1 cellular context compared by ENCODE assay signal in genomic region chr2:203533696-203534471, GRCh38.
TF ChIP-seq lines count a peak whose summit lies in the region.

No MANE protein-coding gene starts in this region.

TF ChIP-seq in WTC11, 78 proteins besides CTCF, POLR2A, EP300 and RAD21 (continued from another document):
- TF ChIP-seq, protein P1, sequence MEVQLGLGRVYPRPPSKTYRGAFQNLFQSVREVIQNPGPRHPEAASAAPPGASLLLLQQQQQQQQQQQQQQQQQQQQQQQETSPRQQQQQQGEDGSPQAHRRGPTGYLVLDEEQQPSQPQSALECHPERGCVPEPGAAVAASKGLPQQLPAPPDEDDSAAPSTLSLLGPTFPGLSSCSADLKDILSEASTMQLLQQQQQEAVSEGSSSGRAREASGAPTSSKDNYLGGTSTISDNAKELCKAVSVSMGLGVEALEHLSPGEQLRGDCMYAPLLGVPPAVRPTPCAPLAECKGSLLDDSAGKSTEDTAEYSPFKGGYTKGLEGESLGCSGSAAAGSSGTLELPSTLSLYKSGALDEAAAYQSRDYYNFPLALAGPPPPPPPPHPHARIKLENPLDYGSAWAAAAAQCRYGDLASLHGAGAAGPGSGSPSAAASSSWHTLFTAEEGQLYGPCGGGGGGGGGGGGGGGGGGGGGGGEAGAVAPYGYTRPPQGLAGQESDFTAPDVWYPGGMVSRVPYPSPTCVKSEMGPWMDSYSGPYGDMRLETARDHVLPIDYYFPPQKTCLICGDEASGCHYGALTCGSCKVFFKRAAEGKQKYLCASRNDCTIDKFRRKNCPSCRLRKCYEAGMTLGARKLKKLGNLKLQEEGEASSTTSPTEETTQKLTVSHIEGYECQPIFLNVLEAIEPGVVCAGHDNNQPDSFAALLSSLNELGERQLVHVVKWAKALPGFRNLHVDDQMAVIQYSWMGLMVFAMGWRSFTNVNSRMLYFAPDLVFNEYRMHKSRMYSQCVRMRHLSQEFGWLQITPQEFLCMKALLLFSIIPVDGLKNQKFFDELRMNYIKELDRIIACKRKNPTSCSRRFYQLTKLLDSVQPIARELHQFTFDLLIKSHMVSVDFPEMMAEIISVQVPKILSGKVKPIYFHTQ (CRISPR knock-in tag; IDR thresholded peaks at IDR 0.05): no peak
- no peak for TF ChIP-seq JUN (CRISPR knock-in tag; IDR thresholded peaks at IDR 0.05)
- TF ChIP-seq EMX1 (CRISPR knock-in tag; IDR thresholded peaks at IDR 0.05): no peak
- no peak for TF ChIP-seq GTF2I (CRISPR knock-in tag; conservative IDR thresholded peaks at IDR 0.05)
- TF ChIP-seq ATF1 (CRISPR knock-in tag; IDR thresholded peaks at IDR 0.05): no peak
- no peak for TF ChIP-seq STAT6 (CRISPR knock-in tag; conservative IDR thresholded peaks at IDR 0.05; ENCODE audit: low read depth)
- no peak for TF ChIP-seq KAT7 (CRISPR knock-in tag; IDR thresholded peaks at IDR 0.05; ENCODE audit: borderline replicate concordance)
- no peak for TF ChIP-seq HMGA2 (CRISPR knock-in tag; IDR thresholded peaks at IDR 0.05)
